ENCODE assay signal across 7 cellular contexts in the genomic region with DNA sequence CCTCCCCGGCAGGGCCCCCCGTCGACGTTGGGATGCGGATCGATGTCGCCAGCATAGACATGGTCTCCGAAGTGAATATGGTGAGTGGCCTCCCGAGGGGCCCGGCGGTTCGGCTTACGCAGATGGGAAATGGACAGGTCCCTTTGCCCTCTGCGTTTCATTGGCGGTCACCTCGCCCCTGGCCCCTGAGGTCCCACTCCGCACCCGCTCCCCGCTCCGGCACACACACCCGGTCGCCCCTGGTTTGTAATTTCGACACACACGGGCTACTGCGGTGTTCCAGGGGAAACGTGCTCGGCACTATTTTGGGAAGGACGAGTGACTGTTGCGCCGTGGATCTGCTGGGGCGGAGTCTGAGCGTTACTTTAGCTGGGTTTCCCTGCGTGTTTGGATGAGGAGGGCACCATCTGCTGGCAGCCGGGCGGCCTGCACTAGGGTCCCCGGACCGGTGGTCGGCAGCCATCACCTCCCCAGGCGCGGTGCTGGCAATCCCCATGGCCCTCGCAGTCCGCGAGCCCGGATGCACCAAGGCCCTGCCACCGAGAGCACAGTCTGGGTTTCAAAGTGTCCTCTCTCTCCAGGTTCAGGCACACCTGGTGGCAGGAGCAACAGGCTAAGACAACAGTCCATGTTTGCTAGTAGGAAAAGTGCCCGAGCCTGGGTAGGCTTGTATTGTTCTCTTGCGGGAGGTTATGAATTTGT. TPM values are rescaled to one million over a fixed set of nuclear protein-coding genes. Genes with fewer than 3 reads are reported as not detected.
DNase-seq lines count a peak whose midpoint lies in the region; ATAC-seq, FAIRE-seq and TF ChIP-seq lines count a peak whose summit lies in the region.

No MANE protein-coding gene starts in this region.

- intact Hi-C loops in kidney (cut with DNase I): no loop called here

- no peaks in the 10 kb centered on the region for H3K9me3 Mint-ChIP-seq in GM23338
- no peaks in the 10 kb centered on the region for H3K9me3 Mint-ChIP-seq in chondrocyte (ENCODE audit: low read depth)

- TF ChIP-seq RAD21 in Ishikawa (IDR thresholded peaks at IDR 0.05; ENCODE audit: low read depth): peak; percentile 30; the same call in 1 of the 2 replicates

- H3K36me3 Mint-ChIP-seq in GM23338 (ENCODE audit: low read depth) (no peaks in the 10 kb centered on the region), T-helper 17 cell (ENCODE audit: low read depth) (peaks cover 3% of the 10 kb centered on the region), chondrocyte (ENCODE audit: low read depth) (peaks cover 3% of the 10 kb centered on the region)

- peak; percentile 85 for TF ChIP-seq CTCF in GM12872 (IDR thresholded peaks at IDR 0.05; ENCODE audit: insufficient read depth, low read depth, low read length)
- TF ChIP-seq CTCF in GM23338 (conservative IDR thresholded peaks at IDR 0.05; ENCODE audit: low read depth in 2 of 2): peak; percentile 74 to 86
- peak; percentile 86 for TF ChIP-seq CTCF in chondrocyte (IDR thresholded peaks at IDR 0.05)
- TF ChIP-seq CTCF in kidney (IDR thresholded peaks at IDR 0.05; ENCODE audit: borderline replicate concordance, extremely low read depth, insufficient read depth): peak; percentile 57

- H3K36me3 ChIP-seq in GM23338 (ENCODE audit: insufficient read depth): no peaks in the 10 kb centered on the region
- no peaks in the 10 kb centered on the region for H3K36me3 ChIP-seq in kidney (ENCODE audit: control insufficient read depth in 1 of 2, insufficient read depth in 2 of 2, low read length in 2 of 2)

- TF ChIP-seq EP300 in Ishikawa (IDR thresholded peaks at IDR 0.05; ENCODE audit: borderline replicate concordance): no peak

- H3K4me1 ChIP-seq in GM23338 (ENCODE audit: insufficient read depth) (peaks cover 11% of the 10 kb centered on the region), kidney (ENCODE audit: control insufficient read depth in 1 of 2, insufficient read depth in 1 of 2, low read depth in 1 of 2, low read length in 2 of 2) (peaks cover 0 to 7% of the 10 kb centered on the region in 2 donors)

- no peaks in the 10 kb centered on the region for H3K79me2 ChIP-seq in GM23338 (replicated peaks; ENCODE audit: insufficient read depth)

- H3K27me3 ChIP-seq in GM23338 (ENCODE audit: insufficient read depth): peaks cover 12% of the 10 kb centered on the region

- H3F3A ChIP-seq in GM23338 (replicated peaks; ENCODE audit: low read depth): no peaks in the 10 kb centered on the region; the same call in 1 of the 2 replicates

- DNase-seq in GM23338 (ENCODE audit: low spot score) (peak; percentile 85), T-helper 17 cell (peak in 1 of 3 donors; percentile 14), chondrocyte (ENCODE audit: low spot score) (peak; percentile 84), kidney (peak; percentile 67)
- peak; percentile 64 for DNase-seq in stimulated activated CD4-positive, alpha-beta T cell treated with anti-CD3 and anti-CD28 coated beads, Interleukin-15, amount 100 ng/mL, for 24 hours

- H3K27ac Mint-ChIP-seq in GM23338 (no peak overlapping the region; the same call in 1 of the 2 replicates), T-helper 17 cell (no peak overlapping the region), chondrocyte (ENCODE audit: unreplicated experiment) (no peak overlapping the region)

- peak overlapping the region; percentile 24 to 35 for H3K9ac ChIP-seq in kidney (ENCODE audit: low read length in 2 of 2)

- H3K4me3 ChIP-seq in GM23338 (peak overlapping the region; percentile 69), kidney (ENCODE audit: low read length in 2 of 2) (peak overlapping the region; percentile 62 to 69)

- peaks cover 10% of the 10 kb centered on the region; the same call in 2 of the 3 replicates for H3K4me1 Mint-ChIP-seq in GM23338
- H3K4me1 Mint-ChIP-seq in T-helper 17 cell: peaks cover 12% of the 10 kb centered on the region
- H3K4me1 Mint-ChIP-seq in chondrocyte (ENCODE audit: low read depth): peaks cover 22% of the 10 kb centered on the region

- no peaks in the 10 kb centered on the region for H3K9me2 ChIP-seq in GM23338 (ENCODE audit: insufficient read depth)

- no peaks in the 10 kb centered on the region for H4K20me1 ChIP-seq in GM23338 (replicated peaks; ENCODE audit: insufficient read depth)

- H3K27ac ChIP-seq in GM23338 (ENCODE audit: low read depth) (no peak overlapping the region), kidney (ENCODE audit: low read depth in 2 of 2, low read length in 2 of 2) (no peak overlapping the region)

- ATAC-seq in GM23338 (peak; percentile 92), T-helper 17 cell (peak; percentile 83)

- H3K4me3 Mint-ChIP-seq in GM23338 (peak overlapping the region; percentile 87), T-helper 17 cell (peak overlapping the region; percentile 86), chondrocyte (ENCODE audit: unreplicated experiment) (peak overlapping the region; percentile 57)

- H3K4me2 ChIP-seq in GM23338: peak overlapping the region; percentile 87

- H3K9me3 ChIP-seq in T-helper 17 cell (ENCODE audit: control insufficient read depth, low read length, poor library complexity, severe bottlenecking) (no peaks in the 10 kb centered on the region), kidney (ENCODE audit: control insufficient read depth in 1 of 2, low read length in 2 of 2) (no peaks in the 10 kb centered on the region)

- no peak for FAIRE-seq in kidney (lab: Jason Lieb, UNC)

- peaks cover 20% of the 10 kb centered on the region for H3K27me3 Mint-ChIP-seq in GM23338 (ENCODE audit: insufficient read depth, low read depth, poor library complexity)
- H3K27me3 Mint-ChIP-seq in T-helper 17 cell: peaks cover 53% of the 10 kb centered on the region
- peaks cover 55% of the 10 kb centered on the region for H3K27me3 Mint-ChIP-seq in chondrocyte (ENCODE audit: low read depth)

- peak overlapping the region; percentile 100 for H2AFZ ChIP-seq in GM23338

TF ChIP-seq in GM23338, 12 proteins besides CTCF, POLR2A, EP300 and RAD21 (continues in another document):
- TF ChIP-seq POLR2AphosphoS5 (IDR thresholded peaks at IDR 0.05; ENCODE audit: low read depth): 0 out of 2 replicates have a peak, but pooled peaks have one; percentile 28

TF ChIP-seq in Ishikawa, 13 proteins besides CTCF, POLR2A, EP300 and RAD21:
- no peak for TF ChIP-seq NFIC (IDR thresholded peaks at IDR 0.05)
- TF ChIP-seq CEBPB (IDR thresholded peaks at IDR 0.05): no peak
- TF ChIP-seq TEAD4 (IDR thresholded peaks at IDR 0.05): no peak
- TF ChIP-seq MAX (IDR thresholded peaks at IDR 0.05): no peak
- TF ChIP-seq REST (IDR thresholded peaks at IDR 0.05; ENCODE audit: low read depth): no peak
- no peak for TF ChIP-seq USF1 (IDR thresholded peaks at IDR 0.05)
- TF ChIP-seq EGR1 (IDR thresholded peaks at IDR 0.05): no peak
- no peak for TF ChIP-seq TCF12 (IDR thresholded peaks at IDR 0.05; ENCODE audit: low read depth)
- no peak for TF ChIP-seq CREB1 (IDR thresholded peaks at IDR 0.05; ENCODE audit: low read depth)
- no peak for TF ChIP-seq ZBTB7A (IDR thresholded peaks at IDR 0.05; ENCODE audit: low read depth)
- no peak for TF ChIP-seq YY1 (IDR thresholded peaks at IDR 0.05; ENCODE audit: low read depth)
- TF ChIP-seq TAF1 (IDR thresholded peaks at IDR 0.05; ENCODE audit: low read depth): no peak
- no peak for TF ChIP-seq FOXM1 (IDR thresholded peaks at IDR 0.05; ENCODE audit: borderline replicate concordance, low read depth)

RNA-seq across cellular contexts. Expression of gene GABRB1, which starts 1.2 kb away (rescaled TPM):
- total RNA-seq in GM23338 (2014; rRNA removed; shearing (Covaris generic)): 0.97 and 1.0 TPM in 2 replicates
- polyA plus RNA-seq in GM23338 (2016; fragmentation: Nextera tagmentation; extraction: Ambion mirVana) (0.14 and 0.26 TPM in 2 replicates), kidney (ENCODE audit: insufficient read depth, low read depth, low replicate concordance) (0.82 TPM)
- total RNA-seq in T-helper 17 cell (not detected), chondrocyte (not detected in 3 replicates), kidney (0.79 TPM)

RNA-seq across cellular contexts. Expression of gene GABRA4, which starts 39.2 kb away (rescaled TPM):
- total RNA-seq in GM23338 (2014; rRNA removed; shearing (Covaris generic)): 0.50 and 1.5 TPM in 2 replicates
- 0.61 and 1.9 TPM in 2 replicates for polyA plus RNA-seq in GM23338 (2016; fragmentation: Nextera tagmentation; extraction: Ambion mirVana)
- total RNA-seq in T-helper 17 cell: not detected
- total RNA-seq in chondrocyte: not detected in 3 replicates
- total RNA-seq in kidney: 0.19 TPM
- 0.17 TPM for polyA plus RNA-seq in kidney (ENCODE audit: insufficient read depth, low read depth, low replicate concordance)
